In genomic region chr9:80449513-80449912, GRCh38 we compare ENCODE assay signal across 25 cellular contexts.
"Had no signal": no experiment of that assay in that cellular context is flagged by ENCODE, and none has a peak within 500 bp of the region (broad histone marks: within the 10 kb centered on the region; RNA-seq: fewer than 3 reads in every experiment).

No MANE protein-coding gene starts in this region.

- H3K27me3 ChIP-seq: breast epithelium had no signal

- H3K4me3 ChIP-seq: breast epithelium had no signal

- DNase-seq: activated CD4-positive, alpha-beta memory T cell treated with anti-CD3 and anti-CD28 coated beads, Interleukin-2, amount 10 ng/mL, durations not matched to agents 7 days and 5 days; activated CD4-positive, alpha-beta T cell treated with anti-CD3 and anti-CD28 coated beads for 36 hours; activated CD4-positive, alpha-beta T cell treated with anti-CD3 and anti-CD28 coated beads, Interleukin-2, amount 50 U/mL, for 1 hour; activated T-cell treated with anti-CD3 and anti-CD28 coated beads for 4 hours; activated T-cell treated with anti-CD3 and anti-CD28 coated beads, Interleukin-2, amount 50 U/mL, for 72 hours; aorta; caudate nucleus; MV-4-11; NCI-H1092 treated with DMSO at 0.1 percent for 48 hours; NCI-H1417 treated with DMSO at 0.1 percent for 48 hours; NCI-H1694 treated with DMSO at 0.1 percent for 48 hours; NCI-H2029 treated with DMSO at 0.1 percent for 48 hours; NCI-H345; NCI-H510A treated with DMSO at 0.1 percent for 48 hours; NCI-H69; PC-3; SHP77 treated with DMSO at 0.1 percent for 48 hours; T-cell; T-helper 2 cell; T1000 had no signal

- H3K4me1 Mint-ChIP-seq: activated CD4-positive, alpha-beta memory T cell treated with anti-CD3 and anti-CD28 coated beads, Interleukin-2, amount 10 ng/mL, durations not matched to agents 7 days and 5 days; activated CD4-positive, alpha-beta T cell treated with anti-CD3 and anti-CD28 coated beads for 36 hours; activated naive CD4-positive, alpha-beta T cell treated with anti-CD3 and anti-CD28 coated beads, Interleukin-2, amount 50 U/mL, for 24 hours; T-cell had no signal

- H3K27me3 Mint-ChIP-seq: activated CD4-positive, alpha-beta memory T cell treated with anti-CD3 and anti-CD28 coated beads, Interleukin-2, amount 10 ng/mL, durations not matched to agents 7 days and 5 days; activated CD4-positive, alpha-beta T cell treated with anti-CD3 and anti-CD28 coated beads for 36 hours; activated naive CD4-positive, alpha-beta T cell treated with anti-CD3 and anti-CD28 coated beads, Interleukin-2, amount 50 U/mL, for 24 hours; T-cell had no signal

- H3K36me3 ChIP-seq: breast epithelium had no signal

- ATAC-seq: activated CD4-positive, alpha-beta T cell treated with anti-CD3 and anti-CD28 coated beads for 36 hours; activated T-cell treated with anti-CD3 and anti-CD28 coated beads, Interleukin-2, amount 50 U/mL, for 72 hours; PC-3; T-cell had no signal

- H3K4me1 ChIP-seq: breast epithelium had no signal

- H3K27ac Mint-ChIP-seq: activated CD4-positive, alpha-beta memory T cell treated with anti-CD3 and anti-CD28 coated beads, Interleukin-2, amount 10 ng/mL, durations not matched to agents 7 days and 5 days; activated CD4-positive, alpha-beta T cell treated with anti-CD3 and anti-CD28 coated beads for 36 hours; activated naive CD4-positive, alpha-beta T cell treated with anti-CD3 and anti-CD28 coated beads, Interleukin-2, amount 50 U/mL, for 24 hours; activated T-cell treated with anti-CD3 and anti-CD28 coated beads, Interleukin-2, amount 50 U/mL, for 72 hours; activated T-helper 2 cell treated with anti-CD3 and anti-CD28 coated beads, Interferon-gamma antibody, Interleukin-2, Interleukin-4, amounts not matched to agents 10 μg/mL and 5 μg/mL and 100 μg/mL, durations not matched to agents 14 hours and 24 hours and 36 hours; T-cell had no signal

- FAIRE-seq: TTC549 had no signal

- H3K36me3 Mint-ChIP-seq: activated naive CD4-positive, alpha-beta T cell treated with anti-CD3 and anti-CD28 coated beads, Interleukin-2, amount 50 U/mL, for 24 hours; T-cell had no signal

- H3K9ac ChIP-seq: KMS-11 had no signal

- H3K27ac ChIP-seq: breast epithelium, KMS-11 had no signal

- H3K4me2 ChIP-seq: KMS-11 had no signal

- H3K4me3 Mint-ChIP-seq: activated CD4-positive, alpha-beta memory T cell treated with anti-CD3 and anti-CD28 coated beads, Interleukin-2, amount 10 ng/mL, durations not matched to agents 7 days and 5 days; activated CD4-positive, alpha-beta T cell treated with anti-CD3 and anti-CD28 coated beads for 36 hours; activated naive CD4-positive, alpha-beta T cell treated with anti-CD3 and anti-CD28 coated beads, Interleukin-2, amount 50 U/mL, for 24 hours; activated T-cell treated with anti-CD3 and anti-CD28 coated beads, Interleukin-2, amount 50 U/mL, for 72 hours; T-cell had no signal
